12 cellular contexts compared by ENCODE assay signal in genomic region chr3:142618917-142619401, GRCh38. TPM values are rescaled to one million over a fixed set of nuclear protein-coding genes. Genes with fewer than 3 reads are reported as not detected.
DNase-seq lines count a peak whose midpoint lies in the region; ATAC-seq, FAIRE-seq and TF ChIP-seq lines count a peak whose summit lies in the region.
"Had no signal": no experiment of that assay in that cellular context is flagged by ENCODE, and none has a peak within 500 bp of the region (broad histone marks: within the 10 kb centered on the region; RNA-seq: fewer than 3 reads in every experiment).

No MANE protein-coding gene starts in this region.

- no peak overlapping the region for H4K8ac ChIP-seq in neuronal stem cell (ENCODE audit: low read depth, low read length)

- H3K9ac ChIP-seq in HepG2 (ENCODE audit: insufficient read depth, low read depth, low read length) = no peak overlapping the region
- no peak overlapping the region for H3K9ac ChIP-seq in neuronal stem cell (ENCODE audit: low read depth, low read length, poor library complexity)

- H3K14ac ChIP-seq in neuronal stem cell (ENCODE audit: low read length) = no peak overlapping the region

- H3K4me3 ChIP-seq in HepG2 (replicated peaks in 1 of 3; ENCODE audit: insufficient read depth in 1 of 3, low read depth in 2 of 3, low read length in 3 of 3) (no peak overlapping the region), neuronal stem cell (ENCODE audit: low read length in 2 of 2) (no peak overlapping the region), uterus (no peak overlapping the region)
- H3K4me3 ChIP-seq: cardiac muscle cell had no signal

- no peak overlapping the region for H2BK15ac ChIP-seq in neuronal stem cell (ENCODE audit: low read length)

- H3K23ac ChIP-seq in neuronal stem cell (ENCODE audit: low read depth, low read length, poor library complexity) = no peak overlapping the region

- no peak for TF ChIP-seq EP300 in HepG2 (IDR thresholded peaks at IDR 0.05; ENCODE audit: low read depth in 2 of 2, low read length in 2 of 2)
- TF ChIP-seq EP300 in HepG2 (CRISPR knock-in tag; IDR thresholded peaks at IDR 0.05; ENCODE audit: borderline replicate concordance) = no peak

- ATAC-seq in HepG2 (no peak), GM19452 (IDR thresholded peaks at IDR 0.05; ENCODE audit: unreplicated experiment) (no peak)

- POLR2A ChIA-PET in HepG2 (lab: Yijun Ruan, JAX) = no interaction called here

- H3K4me2 ChIP-seq in HepG2 (ENCODE audit: low read depth, low read length) (no peak overlapping the region), neuronal stem cell (ENCODE audit: insufficient read depth, low read length, poor library complexity, severe bottlenecking) (no peak overlapping the region)

- H3K9me3 ChIP-seq in HepG2 (ENCODE audit: low read length) = no peaks in the 10 kb centered on the region
- peaks cover 0 to 2% of the 10 kb centered on the region in 2 donors for H3K9me3 ChIP-seq in neuronal stem cell (replicated peaks in 1 of 2; ENCODE audit: control insufficient read depth in 2 of 2, insufficient read depth in 1 of 2, low read depth in 1 of 2, low read length in 2 of 2)
- no peaks in the 10 kb centered on the region for H3K9me3 ChIP-seq in uterus

- TF ChIP-seq RAD21 in HepG2 (CRISPR knock-in tag; IDR thresholded peaks at IDR 0.05) = no peak

- DNase-seq in Caki2 (ENCODE audit: low read depth) (peak; percentile 45), NCI-H1694 (lab: John Stamatoyannopoulos, UW) (peak; percentile 93), SW480 (ENCODE audit: low spot score) (peak; percentile 76), HepG2 (ENCODE audit: low spot score) (peak; percentile 3), neuronal stem cell (ENCODE audit: low spot score) (no peak), uterus (no peak)
- no peak for DNase-seq in stimulated activated naive CD4-positive, alpha-beta T cell (lab: John Stamatoyannopoulos, UW)
- DNase-seq: activated T-cell treated with anti-CD3 and anti-CD28 coated beads, Interleukin-2, amount 50 U/mL, for 48 hours; kidney glomerular epithelial cell; OCI-M1 had no signal

- CTCF ChIA-PET in HepG2 (lab: Yijun Ruan, JAX; ENCODE audit: low intra/inter-chr PET ratio, low total read pairs) = no interaction called here

- H2AFZ ChIP-seq in HepG2 (ENCODE audit: low read length) (no peak overlapping the region), neuronal stem cell (ENCODE audit: low read length) (no peak overlapping the region)

- no peaks in the 10 kb centered on the region for H3K79me1 ChIP-seq in neuronal stem cell (ENCODE audit: low read depth, low read length)

- BruUV-seq in HepG2 (replicated peaks; lab: Mats Ljungman, UMichigan) = no TSS peak

- intact Hi-C loops in HepG2 (cut with micrococcal nuclease; ENCODE audit: unreplicated experiment) = no loop called here
- intact Hi-C loops in uterus (cut with DNase I; ENCODE audit: low total_unique reads) = no loop called here

- TF ChIP-seq CTCF in HepG2 (CRISPR knock-in tag; IDR thresholded peaks at IDR 0.05) (no peak), uterus (IDR thresholded peaks at IDR 0.05) (no peak)

- no peak overlapping the region for H2BK120ac ChIP-seq in neuronal stem cell (ENCODE audit: low read depth, low read length)

- no peak overlapping the region for H2BK5ac ChIP-seq in neuronal stem cell (ENCODE audit: low read length)

- H2AK5ac ChIP-seq in neuronal stem cell (ENCODE audit: low read depth, low read length) = no peak overlapping the region

- H2BK12ac ChIP-seq in neuronal stem cell (ENCODE audit: low read length) = no peak overlapping the region

- H3K18ac ChIP-seq in neuronal stem cell (ENCODE audit: low read length) = no peak overlapping the region

- no peaks in the 10 kb centered on the region for H3K79me2 ChIP-seq in HepG2 (ENCODE audit: insufficient read depth, low read length)

- H4K20me1 ChIP-seq in HepG2 (ENCODE audit: insufficient read depth, low read length) = no peaks in the 10 kb centered on the region

- WGBS in HepG2 (ENCODE audit: low lambda C conversion rate) = 95% methylated on average over 3 of the region's 3 CpGs
- WGBS in neuronal stem cell (ENCODE audit: extremely low coverage in 2 of 2, insufficient read length in 2 of 2, insufficient replicate concordance in 1 of 2), 2 donors = no CpG with 5 or more reads among the region's 3 CpGs

- no peak for FAIRE-seq in HepG2 (lab: Jason Lieb, UNC)

- H3K4ac ChIP-seq in neuronal stem cell (ENCODE audit: low read length) = no peak overlapping the region

- H3K4me1 ChIP-seq in HepG2 (ENCODE audit: insufficient read depth, low read length) = peaks cover 7% of the 10 kb centered on the region; the same call in 1 of the 2 replicates
- no peaks in the 10 kb centered on the region for H3K4me1 ChIP-seq in neuronal stem cell (ENCODE audit: control insufficient read depth in 2 of 2, insufficient read depth in 1 of 2, low read depth in 1 of 2, low read length in 2 of 2)
- no peaks in the 10 kb centered on the region for H3K4me1 ChIP-seq in uterus

- H3K27ac ChIP-seq in HepG2 (ENCODE audit: extremely low read length, insufficient read depth, low read length) = no peak overlapping the region
- no peak overlapping the region for H3K27ac ChIP-seq in neuronal stem cell (replicated peaks; ENCODE audit: low read length)
- no peak overlapping the region for H3K27ac ChIP-seq in uterus
- H3K27ac ChIP-seq: cardiac muscle cell had no signal

- no peak overlapping the region for H4K91ac ChIP-seq in neuronal stem cell (ENCODE audit: low read depth, low read length, poor library complexity)

- in situ Hi-C loops in Caki2 (cut with HindIII; ENCODE audit: low pct_unique_long_range_greater_than_20kb, low sequenced_read_pairs) = no loop called here
- in situ Hi-C loops in HepG2 (cut with HindIII; ENCODE audit: extremely low pct_ligation_motif_present, low pct_unique_long_range_greater_than_20kb) = no loop called here

- H3K36me3 ChIP-seq in HepG2 (replicated peaks in 1 of 2; ENCODE audit: control insufficient read depth in 1 of 2, insufficient read depth in 2 of 2, low read length in 2 of 2) (no peaks in the 10 kb centered on the region), neuronal stem cell (replicated peaks in 1 of 2; ENCODE audit: control insufficient read depth in 2 of 2, insufficient read depth in 2 of 2, low read length in 2 of 2) (no peaks in the 10 kb centered on the region), uterus (no peaks in the 10 kb centered on the region)
- H3K36me3 ChIP-seq: cardiac muscle cell had no signal

- no peaks in the 10 kb centered on the region for H3K27me3 ChIP-seq in HepG2 (ENCODE audit: control insufficient read depth in 1 of 2, insufficient read depth in 2 of 2, low read length in 2 of 2)
- H3K27me3 ChIP-seq in neuronal stem cell (ENCODE audit: control insufficient read depth in 3 of 3, insufficient read depth in 3 of 3, low read depth in 1 of 3, low read length in 3 of 3) = no peaks in the 10 kb centered on the region
- H3K27me3 ChIP-seq in uterus = no peaks in the 10 kb centered on the region
- H3K27me3 ChIP-seq: cardiac muscle cell had no signal

- no peak for TF ChIP-seq POLR2A in HepG2 (IDR thresholded peaks at IDR 0.05; ENCODE audit: insufficient read depth in 1 of 2, low read depth in 2 of 2, low read length in 2 of 2)
- TF ChIP-seq POLR2A in uterus (IDR thresholded peaks at IDR 0.05) = no peak

RNA-seq across cellular contexts. Expression of gene PLS1, which starts 22.8 kb away (rescaled TPM):
- total RNA-seq in Caki2 (2014; rRNA removed; shearing (Covaris generic); ENCODE audit: low replicate concordance) = 25.0 and 36.6 TPM in 2 replicates
- 21.1 and 34.1 TPM in 2 replicates for total RNA-seq in HepG2 (2016; rRNA removed; fragmentation: Illumina TruSeq; extraction: Trizol)
- 4.4 and 7.7 TPM in 2 replicates for total RNA-seq in HepG2 (2016; cell fraction: cytosol; rRNA removed; fragmentation: Illumina TruSeq; extraction: Trizol; ENCODE audit: low read depth)
- 19.5 and 33.3 TPM in 2 replicates for total RNA-seq in HepG2 (2016; cell fraction: insoluble cytoplasmic fraction; rRNA removed; fragmentation: Illumina TruSeq; extraction: Trizol)
- 5.7 and 6.6 TPM in 2 replicates for total RNA-seq in HepG2 (2016; cell fraction: membrane; rRNA removed; fragmentation: Illumina TruSeq; extraction: Trizol)
- total RNA-seq in HepG2 (2016; cell fraction: nucleus; rRNA removed; fragmentation: Illumina TruSeq; extraction: Trizol) = 13.8 and 14.5 TPM in 2 replicates
- polyA plus RNA-seq in HepG2 (2011; rRNA removed) = 8.3 and 11.2 TPM in 2 replicates
- polyA plus RNA-seq in HepG2 (2011; cell fraction: cytosol; rRNA removed) = 5.3 and 9.1 TPM in 2 replicates
- polyA plus RNA-seq in HepG2 (2011; cell fraction: nucleus; rRNA removed) = 2.6 and 3.8 TPM in 2 replicates
- polyA plus RNA-seq in HepG2 (2012) = 8.5 and 14.1 TPM in 2 replicates
- polyA plus RNA-seq in HepG2 (2016; cell fraction: cytosol; fragmentation: Illumina TruSeq; extraction: Trizol; ENCODE audit: low read depth) = 0.65 and 0.89 TPM in 2 replicates
- 18.7 and 20.7 TPM in 2 replicates for polyA plus RNA-seq in HepG2 (2016; cell fraction: insoluble cytoplasmic fraction; fragmentation: Illumina TruSeq; extraction: Trizol; ENCODE audit: low read depth)
- polyA plus RNA-seq in HepG2 (2016; cell fraction: membrane; fragmentation: Illumina TruSeq; extraction: Trizol; ENCODE audit: low read depth) = 1.8 TPM in 2 replicates
- 7.7 and 8.5 TPM in 2 replicates for polyA plus RNA-seq in HepG2 (2016; cell fraction: nucleus; fragmentation: Illumina TruSeq; extraction: Trizol; ENCODE audit: insufficient read depth, low read depth)
- polyA minus RNA-seq in HepG2 (2011; rRNA and poly(A)+ RNA removed; ENCODE audit: low replicate concordance) = 4.7 and 8.0 TPM in 2 replicates
- polyA minus RNA-seq in HepG2 (2011; cell fraction: cytosol; rRNA and poly(A)+ RNA removed) = 10.1 and 13.0 TPM in 2 replicates
- 13.4 and 18.6 TPM in 2 replicates for polyA minus RNA-seq in HepG2 (2011; cell fraction: nucleus; rRNA and poly(A)+ RNA removed)
- polyA plus RNA-seq in neuronal stem cell (2013, experiment 1 of 2) = 6.4 TPM
- 6.5 TPM for polyA plus RNA-seq in neuronal stem cell (2013, experiment 2 of 2)
- total RNA-seq in uterus = 1 to 10 TPM in 3 of 4 donors, under 1 TPM in 1; 0.26 to 4.5 (median 1.8) TPM

RNA-seq across cellular contexts. Expression of gene ATR, which starts 40.4 kb away (rescaled TPM):
- 7.6 and 8.9 TPM in 2 replicates for total RNA-seq in Caki2 (2014; rRNA removed; shearing (Covaris generic); ENCODE audit: low replicate concordance)
- 17.0 and 21.7 TPM in 2 replicates for total RNA-seq in HepG2 (2016; rRNA removed; fragmentation: Illumina TruSeq; extraction: Trizol)
- 3.3 and 4.6 TPM in 2 replicates for total RNA-seq in HepG2 (2016; cell fraction: cytosol; rRNA removed; fragmentation: Illumina TruSeq; extraction: Trizol; ENCODE audit: low read depth)
- total RNA-seq in HepG2 (2016; cell fraction: insoluble cytoplasmic fraction; rRNA removed; fragmentation: Illumina TruSeq; extraction: Trizol) = 16.0 and 21.3 TPM in 2 replicates
- 5.3 and 6.0 TPM in 2 replicates for total RNA-seq in HepG2 (2016; cell fraction: membrane; rRNA removed; fragmentation: Illumina TruSeq; extraction: Trizol)
- 32.5 and 33.4 TPM in 2 replicates for total RNA-seq in HepG2 (2016; cell fraction: nucleus; rRNA removed; fragmentation: Illumina TruSeq; extraction: Trizol)
- polyA plus RNA-seq in HepG2 (2011; rRNA removed) = 5.4 and 6.6 TPM in 2 replicates
- 1.7 and 3.5 TPM in 2 replicates for polyA plus RNA-seq in HepG2 (2011; cell fraction: cytosol; rRNA removed)
- 7.2 and 8.3 TPM in 2 replicates for polyA plus RNA-seq in HepG2 (2011; cell fraction: nucleus; rRNA removed)
- 6.6 and 8.4 TPM in 2 replicates for polyA plus RNA-seq in HepG2 (2012)
- polyA plus RNA-seq in HepG2 (2016; cell fraction: cytosol; fragmentation: Illumina TruSeq; extraction: Trizol; ENCODE audit: low read depth) = 1.3 TPM in 2 replicates
- 12.9 and 13.9 TPM in 2 replicates for polyA plus RNA-seq in HepG2 (2016; cell fraction: insoluble cytoplasmic fraction; fragmentation: Illumina TruSeq; extraction: Trizol; ENCODE audit: low read depth)
- polyA plus RNA-seq in HepG2 (2016; cell fraction: membrane; fragmentation: Illumina TruSeq; extraction: Trizol; ENCODE audit: low read depth) = 1.6 and 1.9 TPM in 2 replicates
- polyA plus RNA-seq in HepG2 (2016; cell fraction: nucleus; fragmentation: Illumina TruSeq; extraction: Trizol; ENCODE audit: insufficient read depth, low read depth) = 24.5 and 26.4 TPM in 2 replicates
- polyA minus RNA-seq in HepG2 (2011; rRNA and poly(A)+ RNA removed; ENCODE audit: low replicate concordance) = 6.9 and 27.7 TPM in 2 replicates
- polyA minus RNA-seq in HepG2 (2011; cell fraction: cytosol; rRNA and poly(A)+ RNA removed) = 6.3 and 7.6 TPM in 2 replicates
- polyA minus RNA-seq in HepG2 (2011; cell fraction: nucleus; rRNA and poly(A)+ RNA removed) = 32.3 and 42.5 TPM in 2 replicates
- polyA plus RNA-seq in neuronal stem cell (2013, experiment 1 of 2) = 10.3 TPM
- polyA plus RNA-seq in neuronal stem cell (2013, experiment 2 of 2) = 10.8 TPM
- total RNA-seq in uterus = 10 to 100 TPM; 18.4 to 50.5 (median 31.1) TPM

Comparison
In these comparisons a context has a peak if more than half of its experiments do, and no peak if none do; other contexts are left out.
1. DNase-seq: peak in Caki2 (single experiment), NCI-H1694 (single experiment), SW480 (single experiment) and HepG2 (single experiment); none in stimulated activated naive CD4-positive, alpha-beta T cell (0 of 6), neuronal stem cell (single experiment) and uterus (0 of 2).